9 cellular contexts compared by ENCODE assay signal in the genomic region with DNA sequence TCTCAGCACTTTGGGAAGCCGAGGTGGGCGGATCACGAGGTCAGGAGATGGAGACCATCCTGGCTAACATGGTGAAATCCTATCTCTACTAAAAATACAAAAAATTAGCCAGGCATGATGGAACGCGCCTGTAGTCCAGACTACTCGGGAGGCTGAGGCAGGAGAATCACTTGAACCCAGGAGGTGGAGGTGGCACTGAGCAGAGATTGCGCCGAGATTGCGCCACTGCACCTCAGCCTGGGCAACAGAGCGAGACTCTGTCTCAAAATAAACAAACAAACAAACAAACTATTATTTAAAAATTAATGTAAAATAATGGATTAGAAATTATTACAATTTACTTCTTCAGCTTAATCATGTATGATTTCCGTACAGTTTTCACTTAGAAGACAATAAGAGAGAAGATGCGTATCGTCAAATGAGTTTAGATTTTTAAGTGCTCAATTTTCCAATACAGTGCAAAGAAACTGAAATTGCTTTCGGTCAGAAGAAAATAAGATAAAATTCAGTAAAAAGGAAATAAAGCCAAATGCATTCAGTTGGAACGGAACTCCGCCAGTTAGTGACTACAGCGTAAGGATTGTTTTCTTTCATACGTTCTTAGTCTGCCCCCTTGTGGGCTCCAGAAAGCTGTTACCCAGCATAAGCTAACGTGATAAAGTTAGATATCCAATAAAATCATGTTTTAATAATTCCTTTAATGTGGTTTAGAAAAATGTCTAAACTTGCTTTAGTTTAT. TPM values are rescaled to one million over a fixed set of nuclear protein-coding genes. Genes with fewer than 3 reads are reported as not detected.
DNase-seq lines count a peak whose midpoint lies in the region; ATAC-seq and TF ChIP-seq lines count a peak whose summit lies in the region.
"Had no signal": no experiment of that assay in that cellular context is flagged by ENCODE, and none has a peak within 500 bp of the region (broad histone marks: within the 10 kb centered on the region; RNA-seq: fewer than 3 reads in every experiment).

No MANE protein-coding gene starts in this region.

- peak; percentile 84 for TF ChIP-seq CTCF in LNCAP (IDR thresholded peaks at IDR 0.05)
- TF ChIP-seq CTCF in choroid plexus epithelial cell (conservative IDR thresholded peaks at IDR 0.05; ENCODE audit: low read depth, low read length): peak; percentile 80

- peak; percentile 1 to 8 for DNase-seq in NCI-H187 (lab: John Stamatoyannopoulos, UW)
- no peak for DNase-seq in NCI-H187 treated with DMSO at 0.1 percent for 48 hours (lab: John Stamatoyannopoulos, UW)
- DNase-seq in RKO (ENCODE audit: low spot score): peak; percentile 84
- DNase-seq in choroid plexus epithelial cell (ENCODE audit: low read depth): peak; percentile 96
- DNase-seq in left lobe of liver (ENCODE audit: low spot score): no peak
- DNase-seq in stimulated activated naive CD8-positive, alpha-beta T cell treated with anti-CD3 and anti-CD28 coated beads, Interleukin-15, Interleukin-2, amounts not matched to agents 100 U/mL and 50 U/mL, for 24 hours: peak; percentile 32

- ATAC-seq in GM21529 (IDR thresholded peaks at IDR 0.05; ENCODE audit: unreplicated experiment): peak; percentile 78
- peak; percentile 91 for ATAC-seq in left lobe of liver
- ATAC-seq in stimulated activated naive CD8-positive, alpha-beta T cell treated with anti-CD3 and anti-CD28 coated beads, Interleukin-15, Interleukin-2, amounts not matched to agents 100 U/mL and 50 U/mL, for 24 hours: peak; percentile 46

- H3K4me3 ChIP-seq in choroid plexus epithelial cell (ENCODE audit: low read depth, low read length): peak overlapping the region; percentile 23

RNA-seq across cellular contexts. Expression of gene AADAC, which starts 24.8 kb away (rescaled TPM):
- total RNA-seq in left lobe of liver: 184 TPM
- total RNA-seq: CD8-positive, alpha-beta memory T cell had no signal

RNA-seq across cellular contexts. Expression of gene SUCNR1, which starts 34.7 kb away (rescaled TPM):
- total RNA-seq in left lobe of liver: 1.8 TPM
- total RNA-seq: CD8-positive, alpha-beta memory T cell had no signal

Comparison
In these comparisons a context has a peak if more than half of its experiments do, and no peak if none do; other contexts are left out.
1. DNase-seq: peak in NCI-H187 (2 of 2), RKO (single experiment), choroid plexus epithelial cell (single experiment) and stimulated activated naive CD8-positive, alpha-beta T cell treated with anti-CD3 and anti-CD28 coated beads, Interleukin-15, Interleukin-2, amounts not matched to agents 100 U/mL and 50 U/mL, for 24 hours (single experiment); none in NCI-H187 treated with DMSO at 0.1 percent for 48 hours (single experiment) and left lobe of liver (single experiment).
2. Peak in every context shown above with its lines, with median percentiles within 50 percentile points of each other: ATAC-seq.